In genomic region chr12:49541911-49542505, GRCh38 we compare ENCODE assay signal across 22 cellular contexts. TPM values are rescaled to one million over a fixed set of nuclear protein-coding genes. Genes with fewer than 3 reads are reported as not detected.
DNase-seq lines count a peak whose midpoint lies in the region; ATAC-seq and TF ChIP-seq lines count a peak whose summit lies in the region.
"Had no signal": no experiment of that assay in that cellular context is flagged by ENCODE, and none has a peak within 500 bp of the region (broad histone marks: within the 10 kb centered on the region; RNA-seq: fewer than 3 reads in every experiment).

No MANE protein-coding gene starts in this region.

- no peaks in the 10 kb centered on the region for H3K9me3 ChIP-seq in SK-N-SH
- no peaks in the 10 kb centered on the region for H3K9me3 ChIP-seq in sigmoid colon
- H3K9me3 ChIP-seq in MM.1S (replicated peaks; ENCODE audit: insufficient read depth, low read length), result no peaks in the 10 kb centered on the region
- H3K9me3 ChIP-seq: BLaER1 treated with 17β-estradiol and CSF1 and Interleukin-3, amounts not matched to agents 10 nM and 100 nM had no signal

- 88% methylated on average over 7 of the region's 7 CpGs for WGBS in SK-N-SH (ENCODE audit: low lambda C conversion rate)
- 86 to 89% methylated on average over 7 of the region's 7 CpGs for WGBS in sigmoid colon, 2 donors

- no peak overlapping the region for H3K27ac Mint-ChIP-seq in memory B cell
- H3K27ac Mint-ChIP-seq: GM23338, HFFc6 had no signal

- H2AFZ ChIP-seq in SK-N-SH (ENCODE audit: low read depth) (no peak overlapping the region), MM.1S (ENCODE audit: low read length) (no peak overlapping the region)
- H2AFZ ChIP-seq: GM23338 had no signal

- peaks cover 15% of the 10 kb centered on the region for H3K27me3 Mint-ChIP-seq in memory B cell

- no peak overlapping the region for H3K4me3 Mint-ChIP-seq in memory B cell
- H3K4me3 Mint-ChIP-seq: GM23338, HFFc6 had no signal

- no peaks in the 10 kb centered on the region for H3F3A ChIP-seq in SK-N-SH (replicated peaks; ENCODE audit: insufficient read depth)
- H3F3A ChIP-seq in MM.1S (ENCODE audit: insufficient read depth, low read length), result 0 out of 2 replicates have a peak, but pooled peaks cover 4% of the 10 kb centered on the region

- TF ChIP-seq EP300 in SK-N-SH (IDR thresholded peaks at IDR 0.05; ENCODE audit: borderline replicate concordance in 1 of 2, low read depth in 1 of 2, low read length in 1 of 2) (no peak), sigmoid colon (IDR thresholded peaks at IDR 0.05) (no peak)

- no peaks in the 10 kb centered on the region for H4K20me1 ChIP-seq in SK-N-SH (ENCODE audit: insufficient read depth)
- no peaks in the 10 kb centered on the region for H4K20me1 ChIP-seq in MM.1S (ENCODE audit: insufficient read depth, low read length)

- H3K27ac ChIP-seq in SK-N-SH (ENCODE audit: low read depth in 2 of 2, low read length in 1 of 2), result no peak overlapping the region
- H3K27ac ChIP-seq in sigmoid colon, result no peak overlapping the region
- H3K27ac ChIP-seq in MM.1S (ENCODE audit: low read length), result no peak overlapping the region
- H3K27ac ChIP-seq: BLaER1 treated with 17β-estradiol and CSF1 and Interleukin-3, amounts not matched to agents 10 nM and 100 nM had no signal

- TF ChIP-seq CTCF in SK-N-SH (IDR thresholded peaks at IDR 0.05), result no peak
- TF ChIP-seq CTCF in NB4 (IDR thresholded peaks at IDR 0.05; ENCODE audit: low read depth, low read length), result no peak
- TF ChIP-seq CTCF in sigmoid colon (IDR thresholded peaks at IDR 0.05), result no peak
- no peak for TF ChIP-seq CTCF in MM.1S (IDR thresholded peaks at IDR 0.05; ENCODE audit: low read length)

- POLR2A ChIA-PET in SK-N-SH (lab: Yijun Ruan, JAX), result interaction anchor here (1.2 kb wide), 1 partner anchor 12 kb away, joined by 3 read pairs; no protein-coding TSS in a partner anchor

- H3K4me2 ChIP-seq in SK-N-SH, result no peak overlapping the region
- H3K4me2 ChIP-seq in MM.1S (ENCODE audit: low read depth, low read length), result no peak overlapping the region
- H3K4me2 ChIP-seq: GM23338 had no signal

- H3K36me3 ChIP-seq in SK-N-SH (replicated peaks in 1 of 2; ENCODE audit: control insufficient read depth in 1 of 2, insufficient read depth in 2 of 2, low read length in 1 of 2) (no peaks in the 10 kb centered on the region), sigmoid colon (no peaks in the 10 kb centered on the region), MM.1S (replicated peaks; ENCODE audit: insufficient read depth, low read length) (no peaks in the 10 kb centered on the region)
- H3K36me3 ChIP-seq: BLaER1 treated with 17β-estradiol and CSF1 and Interleukin-3, amounts not matched to agents 10 nM and 100 nM had no signal

- ATAC-seq in SK-N-SH treated with all-trans-retinoic acid at 6 μM for 48 hours (no peak), memory B cell (ENCODE audit: low read depth) (peak; percentile 44), GM18502 (IDR thresholded peaks at IDR 0.05; ENCODE audit: poor library complexity, unreplicated experiment) (no peak), HG02885 (IDR thresholded peaks at IDR 0.05; ENCODE audit: poor library complexity, unreplicated experiment) (no peak)
- ATAC-seq: GM12878, GM23338, Panc1 had no signal

- DNase-seq in SK-N-SH (peak; percentile 27), NB4 (ENCODE audit: low read depth) (peak; percentile 27), memory B cell (ENCODE audit: low spot score in 2 of 2) (no peak), sigmoid colon (peak; percentile 34), MM.1S (no peak)
- DNase-seq: 8988T, COR-L47, DMS53, HFFc6, NCI-H1092, NCI-H1694, NCI-H2107, NCI-H226, NCI-H69, SIG-M5 had no signal

- intact Hi-C loops in sigmoid colon (cut with DNase I), result no loop called here

- H3K9ac ChIP-seq in SK-N-SH, result no peak overlapping the region
- H3K9ac ChIP-seq in MM.1S (ENCODE audit: low read length), result no peak overlapping the region
- H3K9ac ChIP-seq: BLaER1 treated with 17β-estradiol and CSF1 and Interleukin-3, amounts not matched to agents 10 nM and 100 nM had no signal

- H3K4me3 ChIP-seq in SK-N-SH (ENCODE audit: low read depth in 2 of 2, low read length in 1 of 2) (no peak overlapping the region), NB4 (ENCODE audit: low read depth, low read length) (no peak overlapping the region), sigmoid colon (no peak overlapping the region), MM.1S (ENCODE audit: low read length) (no peak overlapping the region)
- H3K4me3 ChIP-seq: BLaER1 treated with 17β-estradiol and CSF1 and Interleukin-3, amounts not matched to agents 10 nM and 100 nM; GM12878; GM23338 had no signal

- TF ChIP-seq POLR2A in NB4 (IDR thresholded peaks at IDR 0.05; ENCODE audit: extremely low read depth, insufficient read length), result no peak
- TF ChIP-seq POLR2A in sigmoid colon (IDR thresholded peaks at IDR 0.05), result no peak

- no peaks in the 10 kb centered on the region for H3K9me3 Mint-ChIP-seq in memory B cell
- H3K9me3 Mint-ChIP-seq: GM23338, HFFc6 had no signal

- H3K4me1 ChIP-seq in SK-N-SH (ENCODE audit: control insufficient read depth in 1 of 2, insufficient read depth in 2 of 2, low read depth in 1 of 2, low read length in 1 of 2), result peaks cover 0 to 11% of the 10 kb centered on the region in 2 experiments; a peak in 1 of 4 replicates
- H3K4me1 ChIP-seq in sigmoid colon, result peaks cover 0 to 23% (median 18%) of the 10 kb centered on the region in 4 donors
- no peaks in the 10 kb centered on the region for H3K4me1 ChIP-seq in MM.1S (ENCODE audit: low read length)

- CTCF ChIA-PET in SK-N-SH (lab: Yijun Ruan, JAX), result interaction anchor here (0.6 to 1.5 kb wide), 2 partner anchors 10 to 12 kb away, joined by 3 to 5 read pairs; no protein-coding TSS in a partner anchor

- no peaks in the 10 kb centered on the region for H3K36me3 Mint-ChIP-seq in memory B cell

- H3K4me1 Mint-ChIP-seq in memory B cell, result peaks cover 21% of the 10 kb centered on the region

- H3K79me2 ChIP-seq in SK-N-SH (ENCODE audit: insufficient read depth) (no peaks in the 10 kb centered on the region), MM.1S (ENCODE audit: low read length) (no peaks in the 10 kb centered on the region)

- H3K9me2 ChIP-seq in SK-N-SH, result no peaks in the 10 kb centered on the region
- H3K9me2 ChIP-seq in MM.1S (replicated peaks; ENCODE audit: insufficient read depth, low read length), result no peaks in the 10 kb centered on the region

- no peaks in the 10 kb centered on the region for H3K27me3 ChIP-seq in SK-N-SH (ENCODE audit: insufficient read depth)
- H3K27me3 ChIP-seq in sigmoid colon, result peaks cover 21 to 76% (median 64%) of the 10 kb centered on the region in 3 donors
- peaks cover 27% of the 10 kb centered on the region for H3K27me3 ChIP-seq in MM.1S (replicated peaks; ENCODE audit: insufficient read depth, low read length)

- no peak for TF ChIP-seq RAD21 in SK-N-SH (IDR thresholded peaks at IDR 0.05; ENCODE audit: low read length)

TF ChIP-seq in SK-N-SH, 30 proteins besides CTCF, POLR2A, EP300 and RAD21:
- TF ChIP-seq GABPA (IDR thresholded peaks at IDR 0.05; ENCODE audit: low read depth), result no peak

TF ChIP-seq in SK-N-SH treated with all-trans-retinoic acid at 6 μM for 48 hours, 23 proteins besides CTCF, POLR2A, EP300 and RAD21:
- no peak for TF ChIP-seq TOX (CRISPR knock-in tag; IDR thresholded peaks at IDR 0.05; ENCODE audit: borderline replicate concordance)
TF ChIP-seq in SK-N-SH treated with all-trans-retinoic acid at 6 μM for 48 hours: peak in this region for 0.

RNA-seq across cellular contexts. Expression of gene KCNH3, which starts 3.2 kb away (rescaled TPM):
- polyA plus RNA-seq in SK-N-SH (2012; rRNA removed) (3.2 and 3.7 TPM in 2 replicates), sigmoid colon (under 1 TPM in 1 of 3 donors, not detected in 2; 0.36 TPM)
- 1.0 and 1.8 TPM in 2 replicates for polyA plus RNA-seq in SK-N-SH (2012; cell fraction: cytosol; rRNA removed)
- polyA plus RNA-seq in SK-N-SH (2012; cell fraction: nucleus; rRNA removed), result 14.3 and 17.0 TPM in 2 replicates
- total RNA-seq in sigmoid colon, result under 1 TPM in 2 of 4 donors, not detected in 2; 0.14 to 0.83 TPM

RNA-seq across cellular contexts. Expression of gene MCRS1, which starts 25.9 kb away (rescaled TPM):
- polyA plus RNA-seq in SK-N-SH (2012; rRNA removed) (103 and 107 TPM in 2 replicates), sigmoid colon (10 to 100 TPM; 43.8 to 61.0 (median 46.0) TPM)
- polyA plus RNA-seq in SK-N-SH (2012; cell fraction: cytosol; rRNA removed), result 50.0 and 75.2 TPM in 2 replicates
- 200 and 202 TPM in 2 replicates for polyA plus RNA-seq in SK-N-SH (2012; cell fraction: nucleus; rRNA removed)
- 10 to 100 TPM; 33.6 to 59.3 (median 48.0) TPM for total RNA-seq in sigmoid colon

Comparison
In these comparisons a context has a peak if more than half of its experiments do, and no peak if none do; other contexts are left out.
1. DNase-seq: peak in SK-N-SH (single experiment), NB4 (single experiment) and sigmoid colon (single experiment); none in memory B cell (0 of 2) and MM.1S (single experiment).